8 cellular contexts compared by ENCODE assay signal in genomic region chr3:12984023-12984823, GRCh38.
A peak's percentile ranks its signal among the peaks of the same experiment; 100 is the strongest.
DNase-seq lines count a peak whose midpoint lies in the region; ATAC-seq and TF ChIP-seq lines count a peak whose summit lies in the region.

No MANE protein-coding gene starts in this region.

- peaks cover 58% of the 10 kb centered on the region for H3K4me1 Mint-ChIP-seq in activated T-cell treated with anti-CD3 and anti-CD28 coated beads, Interleukin-2, amount 50 U/mL, for 24 hours (ENCODE audit: low read depth)

- H3K79me1 ChIP-seq in neuronal stem cell (ENCODE audit: low read depth, low read length) = peaks cover 6% of the 10 kb centered on the region

- no peaks in the 10 kb centered on the region for H3K9me3 Mint-ChIP-seq in activated T-cell treated with anti-CD3 and anti-CD28 coated beads, Interleukin-2, amount 50 U/mL, for 24 hours

- no peak overlapping the region for H3K4ac ChIP-seq in neuronal stem cell (ENCODE audit: low read length)

- ATAC-seq in HG02642 (IDR thresholded peaks at IDR 0.05; ENCODE audit: poor library complexity, unreplicated experiment) (peak; percentile 42), upper lobe of right lung (peak; percentile 90), GM18519 (IDR thresholded peaks at IDR 0.05; ENCODE audit: low FRiP score, unreplicated experiment) (no peak)

- in situ Hi-C loops in G401 (cut with HindIII; ENCODE audit: low sequenced_read_pairs) = no loop called here

- peak overlapping the region; percentile 82 for H3K23ac ChIP-seq in neuronal stem cell (ENCODE audit: low read depth, low read length, poor library complexity)

- peaks cover 3% of the 10 kb centered on the region for H3K36me3 Mint-ChIP-seq in activated T-cell treated with anti-CD3 and anti-CD28 coated beads, Interleukin-2, amount 50 U/mL, for 24 hours (ENCODE audit: low read depth)

- H3K4me3 ChIP-seq in fibroblast of mammary gland (ENCODE audit: control insufficient read depth, low read depth, low read length) (no peak overlapping the region), neuronal stem cell (ENCODE audit: low read length in 2 of 2) (no peak overlapping the region), upper lobe of right lung (no peak overlapping the region)

- no peak overlapping the region for H3K27ac ChIP-seq in neuronal stem cell (replicated peaks; ENCODE audit: low read length)
- no peak overlapping the region for H3K27ac ChIP-seq in upper lobe of right lung

- intact Hi-C loops in upper lobe of right lung (cut with DNase I) = loop anchor here (10.0 kb wide), 1 partner anchor 109 kb away; no protein-coding TSS in a partner anchor

- H2AFZ ChIP-seq in neuronal stem cell (ENCODE audit: low read length) = no peak overlapping the region

- no peak overlapping the region for H4K91ac ChIP-seq in neuronal stem cell (ENCODE audit: low read depth, low read length, poor library complexity)

- DNase-seq in G401 (ENCODE audit: low spot score) (peak; percentile 82), NOMO-1 treated with dmso at 0.1 percent for 144 hours (lab: John Stamatoyannopoulos, UW; ENCODE audit: unreplicated experiment) (peak; percentile 53), fibroblast of mammary gland (ENCODE audit: low read depth) (peak; percentile 66), neuronal stem cell (ENCODE audit: low spot score) (no peak), upper lobe of right lung (no peak)
- DNase-seq in activated T-cell treated with anti-CD3 and anti-CD28 coated beads, Interleukin-2, amount 50 U/mL, for 24 hours = peak; percentile 77

- H4K8ac ChIP-seq in neuronal stem cell (ENCODE audit: low read depth, low read length) = no peak overlapping the region

- H3K18ac ChIP-seq in neuronal stem cell (ENCODE audit: low read length) = no peak overlapping the region

- peak overlapping the region; percentile 72 for H3K27ac Mint-ChIP-seq in activated T-cell treated with anti-CD3 and anti-CD28 coated beads, Interleukin-2, amount 50 U/mL, for 24 hours

- H3K9ac ChIP-seq in neuronal stem cell (ENCODE audit: low read depth, low read length, poor library complexity) = no peak overlapping the region

- H2AK5ac ChIP-seq in neuronal stem cell (ENCODE audit: low read depth, low read length) = no peak overlapping the region

- H2BK15ac ChIP-seq in neuronal stem cell (ENCODE audit: low read length) = no peak overlapping the region

- H3K4me2 ChIP-seq in neuronal stem cell (ENCODE audit: insufficient read depth, low read length, poor library complexity, severe bottlenecking) = no peak overlapping the region

- no peak overlapping the region for H2BK120ac ChIP-seq in neuronal stem cell (ENCODE audit: low read depth, low read length)

- peaks cover 6 to 8% of the 10 kb centered on the region in 2 donors for H3K4me1 ChIP-seq in neuronal stem cell (ENCODE audit: control insufficient read depth in 2 of 2, insufficient read depth in 1 of 2, low read depth in 1 of 2, low read length in 2 of 2)
- no peaks in the 10 kb centered on the region for H3K4me1 ChIP-seq in upper lobe of right lung

- H3K4me3 Mint-ChIP-seq in activated T-cell treated with anti-CD3 and anti-CD28 coated beads, Interleukin-2, amount 50 U/mL, for 24 hours = no peak overlapping the region

- H3K27me3 Mint-ChIP-seq in activated T-cell treated with anti-CD3 and anti-CD28 coated beads, Interleukin-2, amount 50 U/mL, for 24 hours = no peaks in the 10 kb centered on the region

- peaks cover 0 to 5% of the 10 kb centered on the region in 2 donors for H3K9me3 ChIP-seq in neuronal stem cell (replicated peaks in 1 of 2; ENCODE audit: control insufficient read depth in 2 of 2, insufficient read depth in 1 of 2, low read depth in 1 of 2, low read length in 2 of 2)
- H3K9me3 ChIP-seq in upper lobe of right lung = no peaks in the 10 kb centered on the region

- H3K36me3 ChIP-seq in neuronal stem cell (replicated peaks in 1 of 2; ENCODE audit: control insufficient read depth in 2 of 2, insufficient read depth in 2 of 2, low read length in 2 of 2) (no peaks in the 10 kb centered on the region), upper lobe of right lung (no peaks in the 10 kb centered on the region)

- WGBS in neuronal stem cell (ENCODE audit: extremely low coverage in 2 of 2, insufficient read length in 2 of 2, insufficient replicate concordance in 1 of 2), 2 donors = no CpG with 5 or more reads among the region's 7 CpGs

- H2BK12ac ChIP-seq in neuronal stem cell (ENCODE audit: low read length) = peak overlapping the region; percentile 49

- TF ChIP-seq CTCF in fibroblast of mammary gland (conservative IDR thresholded peaks at IDR 0.05; ENCODE audit: control insufficient read depth, insufficient read depth, low read depth, low read length) (peak; percentile 85), upper lobe of right lung (IDR thresholded peaks at IDR 0.05) (peak; percentile 80)

- no peaks in the 10 kb centered on the region for H3K27me3 ChIP-seq in neuronal stem cell (ENCODE audit: control insufficient read depth in 3 of 3, insufficient read depth in 3 of 3, low read depth in 1 of 3, low read length in 3 of 3)
- H3K27me3 ChIP-seq in upper lobe of right lung = no peaks in the 10 kb centered on the region

- no peak overlapping the region for H2BK5ac ChIP-seq in neuronal stem cell (ENCODE audit: low read length)

- H3K14ac ChIP-seq in neuronal stem cell (ENCODE audit: low read length) = no peak overlapping the region

Comparison
In these comparisons a context has a peak if more than half of its experiments do, and no peak if none do; other contexts are left out.
1. DNase-seq: peak in G401 (single experiment), NOMO-1 treated with dmso at 0.1 percent for 144 hours (single experiment), activated T-cell treated with anti-CD3 and anti-CD28 coated beads, Interleukin-2, amount 50 U/mL, for 24 hours (single experiment) and fibroblast of mammary gland (single experiment); none in neuronal stem cell (single experiment) and upper lobe of right lung (single experiment).